In genomic region chr4:133000012-133000411, GRCh38 we compare ENCODE assay signal across 17 cellular contexts.
DNase-seq lines count a peak whose midpoint lies in the region; FAIRE-seq and TF ChIP-seq lines count a peak whose summit lies in the region.
"Had no signal": no experiment of that assay in that cellular context is flagged by ENCODE, and none has a peak within 500 bp of the region (broad histone marks: within the 10 kb centered on the region; RNA-seq: fewer than 3 reads in every experiment).

No MANE protein-coding gene starts in this region.

- no peak overlapping the region for H3K27ac ChIP-seq in transverse colon
- H3K27ac ChIP-seq: tibial artery had no signal

- TF ChIP-seq CTCF in bronchial epithelial cell (IDR thresholded peaks at IDR 0.05; ENCODE audit: insufficient read depth, low read length, severe bottlenecking) (no peak), transverse colon (IDR thresholded peaks at IDR 0.05) (no peak)

- 50% methylated on average over 3 of the region's 3 CpGs for WGBS in transverse colon (ENCODE audit: low coverage in 1 of 2), 2 donors

- CTCF ChIA-PET in activated naive CD4-positive, alpha-beta T cell treated with anti-CD3 and anti-CD28 coated beads for 36 hours (lab: Charles Lee), result no interaction called here

- in situ Hi-C loops in transverse colon (cut with MboI; ENCODE audit: low pct_ligation_motif_present in 1 of 4, low pct_unique_long_range_greater_than_20kb in 1 of 4, low sequenced_read_pairs in 3 of 4), result no loop called here

- H3K36me3 ChIP-seq in bronchial epithelial cell (ENCODE audit: control insufficient read depth, insufficient read depth, low read length) (no peaks in the 10 kb centered on the region), transverse colon (no peaks in the 10 kb centered on the region)
- H3K36me3 ChIP-seq: tibial artery had no signal

- no peak overlapping the region for H3K4me3 ChIP-seq in bronchial epithelial cell (ENCODE audit: low read depth, low read length)
- H3K4me3 ChIP-seq in transverse colon, result no peak overlapping the region
- H3K4me3 ChIP-seq: tibial artery had no signal

- no peaks in the 10 kb centered on the region for H3K9me3 Mint-ChIP-seq in activated naive CD4-positive, alpha-beta T cell treated with anti-CD3 and anti-CD28 coated beads for 36 hours

- TF ChIP-seq POLR2A in transverse colon (IDR thresholded peaks at IDR 0.05), result no peak

- H3K27ac Mint-ChIP-seq in activated naive CD4-positive, alpha-beta T cell treated with anti-CD3 and anti-CD28 coated beads for 36 hours, result no peak overlapping the region
- H3K27ac Mint-ChIP-seq: natural killer cell treated with Interleukin-12 subunit alpha and Interleukin-12 subunit beta and Interleukin-15 and Interleukin-18, amount 100 ng/mL, for 72 hours had no signal

- no peak overlapping the region for H3K4me3 Mint-ChIP-seq in activated naive CD4-positive, alpha-beta T cell treated with anti-CD3 and anti-CD28 coated beads for 36 hours
- H3K4me3 Mint-ChIP-seq: natural killer cell treated with Interleukin-12 subunit alpha and Interleukin-12 subunit beta and Interleukin-15 and Interleukin-18, amount 100 ng/mL, for 72 hours had no signal

- H3K36me3 Mint-ChIP-seq in activated naive CD4-positive, alpha-beta T cell treated with anti-CD3 and anti-CD28 coated beads for 36 hours (ENCODE audit: low read depth), result no peaks in the 10 kb centered on the region

- no peaks in the 10 kb centered on the region for H3K9me3 ChIP-seq in transverse colon
- H3K9me3 ChIP-seq: tibial artery had no signal

- intact Hi-C loops in activated naive CD4-positive, alpha-beta T cell treated with anti-CD3 and anti-CD28 coated beads for 36 hours (cut with micrococcal nuclease), result no loop called here
- intact Hi-C loops in transverse colon (cut with DNase I; ENCODE audit: low total_unique reads), result no loop called here

- H3K27me3 ChIP-seq in bronchial epithelial cell (ENCODE audit: control insufficient read depth, insufficient read depth, low read length), result no peaks in the 10 kb centered on the region
- no peaks in the 10 kb centered on the region for H3K27me3 ChIP-seq in transverse colon
- H3K27me3 ChIP-seq: tibial artery had no signal

- no peaks in the 10 kb centered on the region for H3K4me1 Mint-ChIP-seq in activated naive CD4-positive, alpha-beta T cell treated with anti-CD3 and anti-CD28 coated beads for 36 hours (ENCODE audit: low read depth)

- TF ChIP-seq EP300 in transverse colon (IDR thresholded peaks at IDR 0.05; ENCODE audit: low read depth), result no peak

- H3K27me3 Mint-ChIP-seq in activated naive CD4-positive, alpha-beta T cell treated with anti-CD3 and anti-CD28 coated beads for 36 hours (ENCODE audit: low read depth), result no peaks in the 10 kb centered on the region
- H3K27me3 Mint-ChIP-seq: natural killer cell treated with Interleukin-12 subunit alpha and Interleukin-12 subunit beta and Interleukin-15 and Interleukin-18, amount 100 ng/mL, for 72 hours had no signal

- no peaks in the 10 kb centered on the region for H3K4me1 ChIP-seq in transverse colon
- H3K4me1 ChIP-seq: tibial artery had no signal

- FAIRE-seq in bronchial epithelial cell (lab: Jason Lieb, UNC), result no peak

- DNase-seq in H4 (ENCODE audit: low spot score) (peak; percentile 55), OCI-M1 (lab: John Stamatoyannopoulos, UW) (peak; percentile 91), bronchial epithelial cell (ENCODE audit: low read depth) (peak; percentile 1), myocyte (ENCODE audit: low read depth) (peak; percentile 43), DMS153 treated with DMSO at 0.1 percent for 48 hours (lab: John Stamatoyannopoulos, UW; ENCODE audit: unreplicated experiment) (no peak), transverse colon (no peak)
- no peak for DNase-seq in activated naive CD4-positive, alpha-beta T cell treated with anti-CD3 and anti-CD28 coated beads, Interleukin-2, amount 50 U/mL, for 16 hours
- no peak for DNase-seq in activated naive CD4-positive, alpha-beta T cell treated with anti-CD3 and anti-CD28 coated beads for 36 hours
- DNase-seq: activated naive CD4-positive, alpha-beta T cell treated with Interleukin-2 at 50 U/mL for 16 hours; cerebellar nuclear complex; DMS79 treated with DMSO at 0.1 percent for 48 hours; NCI-H1105 treated with DMSO at 0.1 percent for 48 hours; NCI-H446 treated with DMSO at 0.1 percent for 48 hours; retina; stimulated activated CD4-positive, alpha-beta T cell treated with anti-CD3 and anti-CD28 coated beads, Interleukin-4, amount 100 ng/mL, for 1 hour; tibial artery had no signal

Comparison
In these comparisons a context has a peak if more than half of its experiments do, and no peak if none do; other contexts are left out.
1. DNase-seq: peak in H4 (single experiment), OCI-M1 (single experiment), bronchial epithelial cell (single experiment) and myocyte (single experiment); none in DMS153 treated with DMSO at 0.1 percent for 48 hours (single experiment), activated naive CD4-positive, alpha-beta T cell treated with anti-CD3 and anti-CD28 coated beads, Interleukin-2, amount 50 U/mL, for 16 hours (single experiment), activated naive CD4-positive, alpha-beta T cell treated with anti-CD3 and anti-CD28 coated beads for 36 hours (single experiment) and transverse colon (single experiment).